16 cellular contexts compared by ENCODE assay signal in the genomic region with DNA sequence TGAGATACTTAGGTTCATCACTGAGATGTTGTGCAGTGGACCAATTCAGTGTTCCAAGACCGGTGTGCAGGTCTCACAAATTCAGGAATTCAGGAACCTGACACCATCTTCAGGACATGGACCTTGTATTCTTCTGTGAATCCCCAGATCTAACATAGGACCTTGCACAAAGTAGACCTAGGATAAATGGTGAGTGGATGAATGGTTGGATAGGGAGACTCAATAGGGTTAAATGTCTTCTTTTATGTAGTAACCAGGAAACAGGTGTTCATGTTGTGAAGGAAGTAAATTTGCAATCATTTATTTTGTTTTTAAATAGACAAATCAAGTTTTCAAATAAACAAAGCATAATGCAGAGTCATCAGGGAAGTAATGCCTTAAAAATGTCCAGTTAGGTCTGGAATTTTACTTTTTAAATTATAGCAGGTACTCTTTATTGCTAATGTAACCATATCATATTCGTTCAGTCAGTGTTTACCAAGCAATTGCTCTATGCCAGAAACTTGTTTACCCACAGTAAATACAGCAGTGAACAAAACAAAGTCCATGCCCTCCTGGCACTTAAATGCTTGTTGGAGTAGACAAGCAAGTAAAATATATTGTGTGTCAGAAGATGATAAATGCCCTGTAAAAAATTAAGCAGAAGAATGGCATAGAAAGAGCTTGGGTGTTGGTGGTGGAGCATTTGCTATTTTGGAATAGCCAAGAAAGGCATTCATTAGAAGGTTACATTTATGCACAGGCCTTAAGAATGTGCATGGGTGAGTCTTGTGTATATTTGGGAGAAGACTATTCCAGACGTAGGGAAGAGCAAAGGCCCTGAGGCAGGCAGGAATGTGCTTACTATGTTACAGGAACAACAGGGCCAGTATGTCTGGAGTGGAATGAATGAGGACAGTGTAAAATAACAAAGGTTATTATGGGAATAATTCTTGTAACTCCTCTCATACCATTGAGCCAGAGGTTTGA. TPM values are rescaled to one million over a fixed set of nuclear protein-coding genes. Genes with fewer than 3 reads are reported as not detected.
DNase-seq lines count a peak whose midpoint lies in the region; ATAC-seq and TF ChIP-seq lines count a peak whose summit lies in the region.
"Had no signal": no experiment of that assay in that cellular context is flagged by ENCODE, and none has a peak within 500 bp of the region (broad histone marks: within the 10 kb centered on the region; RNA-seq: fewer than 3 reads in every experiment).

No MANE protein-coding gene starts in this region.

- no peak for TF ChIP-seq CTCF in LNCaP clone FGC (IDR thresholded peaks at IDR 0.05; ENCODE audit: control insufficient read depth, extremely low read depth, insufficient read depth)

- H2BK5ac ChIP-seq in trophoblast cell (ENCODE audit: low read depth, low read length, poor library complexity), result no peak overlapping the region
- H2BK5ac ChIP-seq in neuronal stem cell (ENCODE audit: low read length), result no peak overlapping the region

- no peaks in the 10 kb centered on the region for H3K79me2 ChIP-seq in trophoblast cell (ENCODE audit: control insufficient read depth, insufficient read depth, low read length, poor library complexity)

- H2BK120ac ChIP-seq in trophoblast cell (ENCODE audit: insufficient read depth, low read length, poor library complexity) (no peak overlapping the region), neuronal stem cell (ENCODE audit: low read depth, low read length) (no peak overlapping the region)

- H3K9me3 ChIP-seq in trophoblast cell (ENCODE audit: insufficient read depth, low read depth, low read length) (no peaks in the 10 kb centered on the region), neuronal stem cell (replicated peaks in 1 of 2; ENCODE audit: control insufficient read depth in 2 of 2, insufficient read depth in 1 of 2, low read depth in 1 of 2, low read length in 2 of 2) (no peaks in the 10 kb centered on the region)
- H3K9me3 ChIP-seq: BLaER1, SJSA1, thyroid gland had no signal

- H3K14ac ChIP-seq in trophoblast cell (ENCODE audit: low read length) (no peak overlapping the region), neuronal stem cell (ENCODE audit: low read length) (no peak overlapping the region)

- H2AFZ ChIP-seq in trophoblast cell (ENCODE audit: insufficient read depth, low read length, poor library complexity) (no peak overlapping the region), neuronal stem cell (ENCODE audit: low read length) (no peak overlapping the region)

- no peak overlapping the region for H2BK15ac ChIP-seq in neuronal stem cell (ENCODE audit: low read length)

- H2BK12ac ChIP-seq in trophoblast cell (ENCODE audit: low read length) (no peak overlapping the region), neuronal stem cell (ENCODE audit: low read length) (no peak overlapping the region)

- peak; percentile 98 for DNase-seq in LNCaP clone FGC (ENCODE audit: low read depth)
- DNase-seq in NCI-H2081 treated with DMSO at 0.1 percent for 48 hours (lab: John Stamatoyannopoulos, UW), result peak; percentile 96
- DNase-seq in SHP77 (lab: John Stamatoyannopoulos, UW), result peak; percentile 33 to 71
- peak; percentile 9 to 34 for DNase-seq in trophoblast cell
- DNase-seq in neuronal stem cell (ENCODE audit: low spot score), result no peak
- DNase-seq in OCI-M2 (lab: John Stamatoyannopoulos, UW; ENCODE audit: unreplicated experiment), result no peak
- DNase-seq: activated CD4-positive, alpha-beta T cell treated with anti-CD3 and anti-CD28 coated beads, Interleukin-2, amount 50 U/mL, for 48 hours; activated T-cell treated with anti-CD3 and anti-CD28 coated beads, Interleukin-2, amount 50 U/mL, for 24 hours; EL; H7; hippocampal formation; thyroid gland had no signal

- H3K18ac ChIP-seq in trophoblast cell (ENCODE audit: low read length) (no peak overlapping the region), neuronal stem cell (ENCODE audit: low read length) (no peak overlapping the region)

- H4K12ac ChIP-seq in trophoblast cell (ENCODE audit: low read depth, low read length), result no peak overlapping the region

- no peak overlapping the region for H4K91ac ChIP-seq in trophoblast cell (ENCODE audit: low read depth, low read length)
- no peak overlapping the region for H4K91ac ChIP-seq in neuronal stem cell (ENCODE audit: low read depth, low read length, poor library complexity)

- no peak overlapping the region for H3K23ac ChIP-seq in trophoblast cell (ENCODE audit: low read length)
- no peak overlapping the region for H3K23ac ChIP-seq in neuronal stem cell (ENCODE audit: low read depth, low read length, poor library complexity)

- peaks cover 4 to 6% of the 10 kb centered on the region in 2 experiments for H3K36me3 ChIP-seq in trophoblast cell (ENCODE audit: control insufficient read depth in 1 of 2, insufficient read depth in 2 of 2, low read length in 2 of 2)
- H3K36me3 ChIP-seq in neuronal stem cell (replicated peaks in 1 of 2; ENCODE audit: control insufficient read depth in 2 of 2, insufficient read depth in 2 of 2, low read length in 2 of 2), result peaks cover 3 to 51% of the 10 kb centered on the region in 2 donors
- H3K36me3 ChIP-seq: SJSA1, thyroid gland had no signal

- H3K27me3 ChIP-seq in trophoblast cell (ENCODE audit: insufficient read depth, low read length), result no peaks in the 10 kb centered on the region
- no peaks in the 10 kb centered on the region for H3K27me3 ChIP-seq in neuronal stem cell (ENCODE audit: control insufficient read depth in 3 of 3, insufficient read depth in 3 of 3, low read depth in 1 of 3, low read length in 3 of 3)
- H3K27me3 ChIP-seq: BLaER1, SJSA1, thyroid gland had no signal

- no peaks in the 10 kb centered on the region for H3K4me1 ChIP-seq in trophoblast cell (ENCODE audit: control insufficient read depth in 1 of 2, insufficient read depth in 2 of 2, low read length in 2 of 2)
- no peaks in the 10 kb centered on the region for H3K4me1 ChIP-seq in neuronal stem cell (ENCODE audit: control insufficient read depth in 2 of 2, insufficient read depth in 1 of 2, low read depth in 1 of 2, low read length in 2 of 2)
- H3K4me1 ChIP-seq: BLaER1, SJSA1, thyroid gland had no signal

- H3K79me1 ChIP-seq in trophoblast cell (ENCODE audit: low read length), result no peaks in the 10 kb centered on the region
- H3K79me1 ChIP-seq in neuronal stem cell (ENCODE audit: low read depth, low read length), result no peaks in the 10 kb centered on the region

- H2AK5ac ChIP-seq in trophoblast cell (ENCODE audit: low read length) (no peak overlapping the region), neuronal stem cell (ENCODE audit: low read depth, low read length) (no peak overlapping the region)

- no peak overlapping the region for H3K4ac ChIP-seq in trophoblast cell (ENCODE audit: low read depth, low read length)
- H3K4ac ChIP-seq in neuronal stem cell (ENCODE audit: low read length), result no peak overlapping the region

- H3K4me2 ChIP-seq in trophoblast cell (ENCODE audit: low read length) (no peak overlapping the region), neuronal stem cell (ENCODE audit: insufficient read depth, low read length, poor library complexity, severe bottlenecking) (no peak overlapping the region)
- H3K4me2 ChIP-seq: BLaER1 had no signal

- H3K4me3 ChIP-seq in LNCaP clone FGC (ENCODE audit: low read depth, low read length) (peak overlapping the region; percentile 15; the same call in 1 of the 2 replicates), trophoblast cell (ENCODE audit: low read depth, low read length) (no peak overlapping the region), neuronal stem cell (ENCODE audit: low read length in 2 of 2) (no peak overlapping the region)
- H3K4me3 ChIP-seq: BLaER1, SJSA1, thyroid gland had no signal

- H4K8ac ChIP-seq in trophoblast cell (ENCODE audit: low read depth, low read length) (no peak overlapping the region), neuronal stem cell (ENCODE audit: low read depth, low read length) (no peak overlapping the region)

- no peak overlapping the region for H3K27ac ChIP-seq in trophoblast cell (ENCODE audit: low read depth, low read length)
- H3K27ac ChIP-seq in neuronal stem cell (replicated peaks; ENCODE audit: low read length), result no peak overlapping the region
- H3K27ac ChIP-seq: BLaER1, SJSA1, thyroid gland had no signal

- no CpG with 5 or more reads among the region's 3 CpGs for WGBS in trophoblast cell (ENCODE audit: extremely low coverage, insufficient coverage, insufficient read length)
- WGBS in neuronal stem cell (ENCODE audit: extremely low coverage in 2 of 2, insufficient read length in 2 of 2, insufficient replicate concordance in 1 of 2), 2 donors, result no CpG with 5 or more reads among the region's 3 CpGs

- ATAC-seq in GM21737 (IDR thresholded peaks at IDR 0.05; ENCODE audit: unreplicated experiment) (no peak), HG03457 (IDR thresholded peaks at IDR 0.05; ENCODE audit: unreplicated experiment) (no peak)

- no peak overlapping the region for H3K9ac ChIP-seq in trophoblast cell (ENCODE audit: low read length)
- H3K9ac ChIP-seq in neuronal stem cell (ENCODE audit: low read depth, low read length, poor library complexity), result no peak overlapping the region
- H3K9ac ChIP-seq: BLaER1 had no signal

RNA-seq across cellular contexts. Expression of gene RXYLT1, which starts 26.3 kb away (rescaled TPM):
- polyA plus RNA-seq in trophoblast cell (2013), result 47.7 and 50.7 TPM in 2 replicates
- polyA plus RNA-seq in neuronal stem cell (2013, experiment 1 of 2), result 15.5 TPM
- 15.5 TPM for polyA plus RNA-seq in neuronal stem cell (2013, experiment 2 of 2)

RNA-seq across cellular contexts. Expression of gene SRGAP1, which starts 38.5 kb away (rescaled TPM):
- polyA plus RNA-seq in trophoblast cell (2013), result 3.1 TPM in 2 replicates
- 2.6 TPM for polyA plus RNA-seq in neuronal stem cell (2013, experiment 1 of 2)
- polyA plus RNA-seq in neuronal stem cell (2013, experiment 2 of 2), result 2.2 TPM

Comparison
In these comparisons a context has a peak if more than half of its experiments do, and no peak if none do; other contexts are left out.
1. DNase-seq: peak in LNCaP clone FGC (single experiment), NCI-H2081 treated with DMSO at 0.1 percent for 48 hours (single experiment), SHP77 (2 of 2) and trophoblast cell (2 of 2); none in neuronal stem cell (single experiment) and OCI-M2 (single experiment).